ENCODE assay signal across 9 cellular contexts in the genomic region with DNA sequence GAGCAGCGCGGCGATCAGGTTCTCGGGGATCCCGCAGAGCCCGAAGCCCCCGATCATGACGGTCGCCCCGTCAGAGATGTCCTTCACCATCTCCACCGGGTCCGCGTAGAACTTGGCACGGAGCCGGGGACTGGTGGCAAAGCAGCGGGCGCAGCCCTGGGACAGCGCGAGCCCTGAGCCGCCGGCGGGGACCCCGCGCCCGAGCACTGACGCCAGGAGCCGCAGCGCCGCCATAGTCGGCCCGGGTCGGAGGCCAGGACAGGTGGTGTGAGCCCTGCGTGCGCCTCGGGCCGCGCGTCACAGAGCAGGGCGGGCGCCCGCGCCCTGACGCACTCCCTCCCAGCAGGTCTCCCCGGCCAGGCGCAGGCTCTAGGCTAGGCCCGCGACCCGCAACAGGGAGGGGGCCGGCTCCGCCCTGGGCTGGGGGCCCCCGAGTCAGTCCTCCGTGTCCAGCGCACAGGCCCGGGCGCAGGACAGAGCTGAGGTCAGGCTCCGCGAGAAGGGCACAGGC. TPM values are rescaled to one million over a fixed set of nuclear protein-coding genes. Genes with fewer than 3 reads are reported as not detected.
DNase-seq lines count a peak whose midpoint lies in the region; ATAC-seq and TF ChIP-seq lines count a peak whose summit lies in the region.
"Not testable (repeated sequence)": the region's sequence is repeated elsewhere in the genome, so short reads cannot be mapped to it uniquely, and the experiment has no call there.
"Had no signal": no experiment of that assay in that cellular context is flagged by ENCODE, and none has a peak within 500 bp of the region (broad histone marks: within the 10 kb centered on the region; RNA-seq: fewer than 3 reads in every experiment).

A gene (minus strand): TSS at position 327 of the 511 bp plus-strand sequence. CDS start 93 bp downstream, at position 234.

- H3K4me3 Mint-ChIP-seq in activated naive CD4-positive, alpha-beta T cell treated with anti-CD3 and anti-CD28 coated beads for 36 hours = peak within 1 kb of the TSS; percentile 56
- not testable (repeated sequence) for H3K4me3 Mint-ChIP-seq in effector memory CD8-positive, alpha-beta T cell

- H3K79me2 ChIP-seq in ACC112 (ENCODE audit: control insufficient read depth, insufficient read depth, low read length, unreplicated experiment); GM23248 (ENCODE audit: insufficient read depth): not testable (repeated sequence)

- 4% methylated on average over 23 of the region's 57 CpGs; no CpG with 5 or more reads in 1 of the 2 experiments for WGBS in GM23248 (ENCODE audit: low coverage in 1 of 2, low lambda C conversion rate in 2 of 2, missing lambda C conversion rate in 2 of 2), 2 experiments

- H2AFZ ChIP-seq in ACC112 (ENCODE audit: low read length, unreplicated experiment) = not testable (repeated sequence)
- peak within 1 kb of the TSS; percentile 68; the same call in 1 of the 2 replicates for H2AFZ ChIP-seq in GM23248

- ATAC-seq in effector memory CD8-positive, alpha-beta T cell (replicated peaks) = peak; percentile 32
- ATAC-seq in mucosa of descending colon = peak; percentile 6

- intact Hi-C loops in activated naive CD4-positive, alpha-beta T cell treated with anti-CD3 and anti-CD28 coated beads for 36 hours (cut with micrococcal nuclease); left ventricle myocardium inferior (cut with micrococcal nuclease); mucosa of descending colon (cut with DNase I, micrococcal nuclease): not testable (repeated sequence)

- H3K9me3 Mint-ChIP-seq in activated naive CD4-positive, alpha-beta T cell treated with anti-CD3 and anti-CD28 coated beads for 36 hours; effector memory CD8-positive, alpha-beta T cell: not testable (repeated sequence)

- H3K27me3 Mint-ChIP-seq in activated naive CD4-positive, alpha-beta T cell treated with anti-CD3 and anti-CD28 coated beads for 36 hours (ENCODE audit: low read depth); effector memory CD8-positive, alpha-beta T cell: not testable (repeated sequence)

- not testable (repeated sequence) for H3K4me1 Mint-ChIP-seq in activated naive CD4-positive, alpha-beta T cell treated with anti-CD3 and anti-CD28 coated beads for 36 hours (ENCODE audit: low read depth); effector memory CD8-positive, alpha-beta T cell (ENCODE audit: low read depth in 2 of 2)

- H3K9me3 ChIP-seq in GM23248 (ENCODE audit: low read depth); WERI-Rb-1 (ENCODE audit: severe bottlenecking); left ventricle myocardium inferior (replicated peaks); mucosa of descending colon; skeletal muscle satellite cell (replicated peaks; ENCODE audit: low read length): not testable (repeated sequence)

- not testable (repeated sequence) for H3K9ac ChIP-seq in GM23248
- H3K9ac ChIP-seq in skeletal muscle satellite cell (ENCODE audit: low read depth, low read length) = peak within 1 kb of the TSS; percentile 41

- H3K4me1 ChIP-seq in ACC112 (ENCODE audit: control insufficient read depth, insufficient read depth, low read length, unreplicated experiment); GM23248 (ENCODE audit: insufficient read depth); left ventricle myocardium inferior; mucosa of descending colon (ENCODE audit: low read depth); skeletal muscle satellite cell (ENCODE audit: control insufficient read depth, insufficient read depth, low read length): not testable (repeated sequence)

- in situ Hi-C loops in GM23248 (cut with MboI) = not testable (repeated sequence)

- H3K4me3 ChIP-seq in ACC112 (ENCODE audit: low read depth, low read length) (peak within 1 kb of the TSS; percentile 74), WERI-Rb-1 (ENCODE audit: low read depth, low read length) (peak within 1 kb of the TSS; percentile 38), left ventricle myocardium inferior (peak within 1 kb of the TSS; percentile 50), skeletal muscle satellite cell (ENCODE audit: low read length) (peak within 1 kb of the TSS; percentile 68)
- not testable (repeated sequence) for H3K4me3 ChIP-seq in GM23248, mucosa of descending colon

- H3K27me3 ChIP-seq in ACC112 (ENCODE audit: insufficient read depth, low read length); GM23248 (replicated peaks; ENCODE audit: insufficient read depth); WERI-Rb-1 (ENCODE audit: insufficient read depth, low read depth, severe bottlenecking); skeletal muscle satellite cell (ENCODE audit: control insufficient read depth, insufficient read depth, low read length): not testable (repeated sequence)
- H3K27me3 ChIP-seq in left ventricle myocardium inferior (ENCODE audit: low read depth) = peaks cover 17% of the 10 kb centered on the region

- H3K4me2 ChIP-seq in GM23248 (ENCODE audit: unreplicated experiment) = not testable (repeated sequence)
- H3K4me2 ChIP-seq in skeletal muscle satellite cell (ENCODE audit: low read length) = peak within 1 kb of the TSS; percentile 81

- CTCF ChIA-PET in activated naive CD4-positive, alpha-beta T cell treated with anti-CD3 and anti-CD28 coated beads for 36 hours (lab: Charles Lee) = not testable (repeated sequence)

- H3K27ac Mint-ChIP-seq in activated naive CD4-positive, alpha-beta T cell treated with anti-CD3 and anti-CD28 coated beads for 36 hours; effector memory CD8-positive, alpha-beta T cell: not testable (repeated sequence)

- not testable (repeated sequence) for TF ChIP-seq CTCF in WERI-Rb-1 (IDR thresholded peaks at IDR 0.05; ENCODE audit: low read depth, low read length); left ventricle myocardium inferior (IDR thresholded peaks at IDR 0.05; ENCODE audit: borderline replicate concordance); mucosa of descending colon (IDR thresholded peaks at IDR 0.05)

- not testable (repeated sequence) for H4K20me1 ChIP-seq in GM23248 (ENCODE audit: insufficient read depth)

- not testable (repeated sequence) for H3K36me3 ChIP-seq in ACC112 (ENCODE audit: insufficient read depth, low read length); GM23248 (ENCODE audit: low read depth); WERI-Rb-1; left ventricle myocardium inferior; mucosa of descending colon (ENCODE audit: low read depth); skeletal muscle satellite cell (ENCODE audit: insufficient read depth, low read length)

- H3K9me2 ChIP-seq in GM23248 (ENCODE audit: insufficient read depth) = not testable (repeated sequence)

- H3K27ac ChIP-seq in ACC112 (ENCODE audit: low read depth, low read length); GM23248; WERI-Rb-1; left ventricle myocardium inferior (replicated peaks): not testable (repeated sequence)

- DNase-seq in GM23248; WERI-Rb-1; activated naive CD4-positive, alpha-beta T cell treated with anti-CD3 and anti-CD28 coated beads for 36 hours; effector memory CD8-positive, alpha-beta T cell; left ventricle myocardium inferior; mucosa of descending colon: not testable (repeated sequence)

- H3K36me3 Mint-ChIP-seq in activated naive CD4-positive, alpha-beta T cell treated with anti-CD3 and anti-CD28 coated beads for 36 hours (ENCODE audit: low read depth); effector memory CD8-positive, alpha-beta T cell (ENCODE audit: insufficient read depth): not testable (repeated sequence)

- H3F3A ChIP-seq in GM23248 (ENCODE audit: insufficient read depth) = not testable (repeated sequence)

RNA-seq across cellular contexts. Expression of the gene that starts here (rescaled TPM):
- total RNA-seq in GM23248 (2014; rRNA removed; shearing (Covaris generic)) = 0.89 and 3.5 TPM in 2 replicates
- 0.37 and 0.69 TPM in 2 replicates for polyA plus RNA-seq in GM23248 (2016; fragmentation: Nextera tagmentation; extraction: Ambion mirVana)
- total RNA-seq in activated naive CD4-positive, alpha-beta T cell treated with anti-CD3 and anti-CD28 coated beads for 36 hours = under 1 TPM; 0.52 to 0.67 TPM
- total RNA-seq in left ventricle myocardium inferior (0.88 TPM), mucosa of descending colon (1 to 10 TPM; 1.9 to 3.3 (median 2.2) TPM)
- 0.87 and 1.0 TPM in 2 replicates for total RNA-seq in skeletal muscle satellite cell (2012; rRNA removed)
- polyA plus RNA-seq: CD8-positive, alpha-beta memory T cell had no signal
